In the genomic region with DNA sequence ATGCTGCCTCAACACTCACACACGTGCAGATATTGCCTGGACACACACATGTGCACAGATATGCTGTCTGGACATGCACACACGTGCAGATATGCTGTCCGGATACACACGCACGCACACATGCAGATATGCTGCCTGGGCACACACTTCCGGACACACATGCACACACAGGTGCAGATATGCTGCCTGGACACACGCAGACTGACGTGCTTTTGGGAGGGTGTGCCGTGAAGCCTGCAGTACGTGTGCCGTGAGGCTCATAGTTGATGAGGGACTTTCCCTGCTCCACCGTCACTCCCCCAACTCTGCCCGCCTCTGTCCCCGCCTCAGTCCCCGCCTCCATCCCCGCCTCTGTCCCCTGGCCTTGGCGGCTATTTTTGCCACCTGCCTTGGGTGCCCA, we compare ENCODE assay signal across 8 cellular contexts. TPM values are rescaled to one million over a fixed set of nuclear protein-coding genes. Genes with fewer than 3 reads are reported as not detected.
A peak's percentile ranks its signal among the peaks of the same experiment; 100 is the strongest.
DNase-seq lines count a peak whose midpoint lies in the region; ATAC-seq and TF ChIP-seq lines count a peak whose summit lies in the region.

No MANE protein-coding gene starts in this region.

- H3K36me3 Mint-ChIP-seq in CD8-positive, alpha-beta T cell, result peaks cover 12% of the 10 kb centered on the region
- peaks cover 3% of the 10 kb centered on the region for H3K36me3 Mint-ChIP-seq in endothelial cell (ENCODE audit: low read depth, unreplicated experiment)

- H3K27ac Mint-ChIP-seq in CD8-positive, alpha-beta T cell, result no peak overlapping the region
- H3K27ac Mint-ChIP-seq in endothelial cell (ENCODE audit: unreplicated experiment), result no peak overlapping the region

- DNase-seq in CD8-positive, alpha-beta T cell, result peak in 2 of 7 experiments; percentile 15 to 37
- DNase-seq in HK-2 (ENCODE audit: unreplicated experiment) (peak; percentile 68), renal cortical epithelial cell (ENCODE audit: low read depth) (peak; percentile 16), endothelial cell (ENCODE audit: low spot score) (no peak), NCI-H345 (lab: John Stamatoyannopoulos, UW) (no peak), dedifferentiated amniotic fluid mesenchymal stem cell (ENCODE audit: extremely low spot score) (no peak)
- DNase-seq in activated effector memory CD4-positive, alpha-beta T cell treated with Interleukin-2 at 50 U/mL for 16 hours, result peak; percentile 9

- intact Hi-C loops in CD8-positive, alpha-beta T cell (cut with DNase I, micrococcal nuclease), result no loop called here

- H3K4me1 Mint-ChIP-seq in CD8-positive, alpha-beta T cell (ENCODE audit: low read depth), result peaks cover 5% of the 10 kb centered on the region
- H3K4me1 Mint-ChIP-seq in endothelial cell (ENCODE audit: unreplicated experiment), result no peaks in the 10 kb centered on the region

- POLR2A ChIA-PET in CD8-positive, alpha-beta T cell (lab: Charles Lee), result no interaction called here

- no peaks in the 10 kb centered on the region for H3K4me1 ChIP-seq in CD8-positive, alpha-beta T cell (ENCODE audit: insufficient read depth, low read length)

- H3K9me3 Mint-ChIP-seq in CD8-positive, alpha-beta T cell, result no peaks in the 10 kb centered on the region
- H3K9me3 Mint-ChIP-seq in endothelial cell (ENCODE audit: unreplicated experiment), result no peaks in the 10 kb centered on the region

- H3K9me3 ChIP-seq in CD8-positive, alpha-beta T cell (ENCODE audit: low read length), result no peaks in the 10 kb centered on the region

- no peak for TF ChIP-seq CTCF in CD8-positive, alpha-beta T cell (IDR thresholded peaks at IDR 0.05)
- no peak for TF ChIP-seq CTCF in endothelial cell (IDR thresholded peaks at IDR 0.05; ENCODE audit: unreplicated experiment)

- CTCF ChIA-PET in CD8-positive, alpha-beta T cell (lab: Charles Lee), result no interaction called here

- H3K27me3 ChIP-seq in CD8-positive, alpha-beta T cell (ENCODE audit: insufficient read depth, low read length), result no peaks in the 10 kb centered on the region

- no peaks in the 10 kb centered on the region for H3K27me3 Mint-ChIP-seq in CD8-positive, alpha-beta T cell (ENCODE audit: low read depth)
- peaks cover 12% of the 10 kb centered on the region for H3K27me3 Mint-ChIP-seq in endothelial cell (ENCODE audit: unreplicated experiment)

- no peak overlapping the region for H3K4me3 Mint-ChIP-seq in CD8-positive, alpha-beta T cell
- H3K4me3 Mint-ChIP-seq in endothelial cell (ENCODE audit: unreplicated experiment), result no peak overlapping the region

- no peak overlapping the region for H3K27ac ChIP-seq in CD8-positive, alpha-beta T cell (ENCODE audit: low read depth, low read length)

- ATAC-seq in CD8-positive, alpha-beta T cell, result peak; percentile 70
- peak; percentile 81 for ATAC-seq in GM19395 (IDR thresholded peaks at IDR 0.05; ENCODE audit: unreplicated experiment)

- no peak overlapping the region for H3K4me3 ChIP-seq in CD8-positive, alpha-beta T cell (ENCODE audit: low read depth, low read length)

- H3K36me3 ChIP-seq in CD8-positive, alpha-beta T cell (ENCODE audit: insufficient read depth, low read length), result no peaks in the 10 kb centered on the region

RNA-seq across cellular contexts. Expression of a gene that starts 14.7 kb away (rescaled TPM):
- 10 to 100 TPM; 26.3 to 30.2 TPM for total RNA-seq in CD8-positive, alpha-beta T cell
- total RNA-seq in renal cortical epithelial cell, result 14.1 and 48.5 TPM in 2 replicates
- 5.2 TPM for total RNA-seq in endothelial cell (ENCODE audit: unreplicated experiment)

RNA-seq across cellular contexts. Expression of a gene that starts 32.9 kb away (rescaled TPM):
- total RNA-seq in CD8-positive, alpha-beta T cell, result under 1 TPM; 0.31 to 0.35 TPM
- 1.4 and 3.1 TPM in 2 replicates for total RNA-seq in renal cortical epithelial cell
- total RNA-seq in endothelial cell (ENCODE audit: unreplicated experiment), result not detected

RNA-seq across cellular contexts. Expression of a gene that starts 39.3 kb away (rescaled TPM):
- total RNA-seq in CD8-positive, alpha-beta T cell, result 10 to 100 TPM; 54.3 to 62.0 TPM
- total RNA-seq in renal cortical epithelial cell, result 3.3 and 21.0 TPM in 2 replicates
- total RNA-seq in endothelial cell (ENCODE audit: unreplicated experiment), result 14.9 TPM

RNA-seq across cellular contexts. Expression of a gene that starts 52.7 kb away (rescaled TPM):
- 10 to 100 TPM; 28.2 to 29.7 TPM for total RNA-seq in CD8-positive, alpha-beta T cell
- total RNA-seq in renal cortical epithelial cell, result 21.8 and 23.8 TPM in 2 replicates
- 14.5 TPM for total RNA-seq in endothelial cell (ENCODE audit: unreplicated experiment)

Comparison
In these comparisons a context has a peak if more than half of its experiments do, and no peak if none do; other contexts are left out.
1. DNase-seq: peak in HK-2 (single experiment), activated effector memory CD4-positive, alpha-beta T cell treated with Interleukin-2 at 50 U/mL for 16 hours (single experiment) and renal cortical epithelial cell (single experiment); none in endothelial cell (single experiment), NCI-H345 (single experiment) and dedifferentiated amniotic fluid mesenchymal stem cell (single experiment).